ENCODE assay signal across 24 cellular contexts in the genomic region with DNA sequence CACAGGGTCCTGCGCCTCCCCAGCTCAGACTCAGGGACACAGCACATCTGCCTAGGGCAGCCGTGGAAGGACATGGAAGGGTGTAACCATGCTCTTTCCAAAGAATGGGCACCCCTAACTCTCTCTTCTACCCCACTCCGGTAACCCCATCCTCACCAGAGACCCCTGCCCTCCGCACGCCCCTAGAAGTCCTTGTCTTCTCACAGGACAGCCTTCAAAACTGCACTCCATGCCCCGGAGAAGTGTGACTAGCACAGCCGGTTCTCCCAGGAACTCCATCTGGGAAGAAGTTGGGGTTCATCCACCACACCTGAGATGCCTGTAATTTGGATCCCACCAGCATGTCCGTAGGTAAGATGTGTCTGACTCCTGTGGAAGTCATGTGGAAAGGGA. TPM values are rescaled to one million over a fixed set of nuclear protein-coding genes. Genes with fewer than 3 reads are reported as not detected.
DNase-seq lines count a peak whose midpoint lies in the region; ATAC-seq, FAIRE-seq and TF ChIP-seq lines count a peak whose summit lies in the region.
"Had no signal": no experiment of that assay in that cellular context is flagged by ENCODE, and none has a peak within 500 bp of the region (broad histone marks: within the 10 kb centered on the region; RNA-seq: fewer than 3 reads in every experiment).

No MANE protein-coding gene starts in this region.

- H3K9me1 ChIP-seq in IMR-90 (ENCODE audit: insufficient read depth, low read length) (peaks cover 8% of the 10 kb centered on the region), K562 (ENCODE audit: control insufficient read depth, insufficient read depth, low read length) (no peaks in the 10 kb centered on the region)

- peak overlapping the region; percentile 44 for H3K4me3 Mint-ChIP-seq in nephron progenitor cell

- TF ChIP-seq CTCF in IMR-90 (conservative IDR thresholded peaks at IDR 0.05; ENCODE audit: low read depth, low read length) = no peak
- TF ChIP-seq CTCF in K562 (IDR thresholded peaks at IDR 0.05 in 2 of 3, conservative IDR thresholded peaks at IDR 0.05 in 1 of 3; ENCODE audit: insufficient read depth in 2 of 3, low read depth in 1 of 3, low read length in 3 of 3) = no peak
- no peak for TF ChIP-seq CTCF in nephron progenitor cell (IDR thresholded peaks at IDR 0.05)
- TF ChIP-seq CTCF in D721Med (IDR thresholded peaks at IDR 0.05; ENCODE audit: insufficient read depth, missing control alignments) = no peak

- peaks cover 10 to 42% (median 19%) of the 10 kb centered on the region in 10 experiments; a peak in 19 of 20 replicates for H3K4me1 ChIP-seq in BLaER1 treated with 17β-estradiol and CSF1 and Interleukin-3, amounts not matched to agents 10 nM and 100 nM
- H3K4me1 ChIP-seq in IMR-90 (ENCODE audit: control insufficient read depth, insufficient read depth, low read length) (peaks cover 8% of the 10 kb centered on the region), K562 (replicated peaks in 1 of 2; ENCODE audit: control insufficient read depth in 2 of 2, insufficient read depth in 2 of 2, low read length in 2 of 2) (peaks cover 0 to 3% of the 10 kb centered on the region in 2 experiments; a peak in 1 of 5 replicates)
- H3K4me1 ChIP-seq: breast epithelium had no signal

- H3K79me2 ChIP-seq in K562 (ENCODE audit: control insufficient read depth, insufficient read depth, low read length) = no peaks in the 10 kb centered on the region

- peak overlapping the region in 4 of 11 experiments; percentile 2 to 80 (median 68); a peak in 5 of 22 replicates for H3K27ac ChIP-seq in BLaER1 treated with 17β-estradiol and CSF1 and Interleukin-3, amounts not matched to agents 10 nM and 100 nM
- no peak overlapping the region for H3K27ac ChIP-seq in IMR-90 (ENCODE audit: insufficient read depth, low read length)
- no peak overlapping the region for H3K27ac ChIP-seq in K562 (ENCODE audit: extremely low read depth, low read depth, low read length)
- H3K27ac ChIP-seq: breast epithelium, PC-9, thoracic aorta had no signal

- no peak for TF ChIP-seq EP300 in K562 (IDR thresholded peaks at IDR 0.05; ENCODE audit: low read length)

- H3K9me3 ChIP-seq in BLaER1 treated with 17β-estradiol and CSF1 and Interleukin-3, amounts not matched to agents 10 nM and 100 nM (replicated peaks in 1 of 11) = no peaks in the 10 kb centered on the region
- H3K9me3 ChIP-seq in IMR-90 (ENCODE audit: control insufficient read depth, insufficient read depth, low read length) = no peaks in the 10 kb centered on the region
- no peaks in the 10 kb centered on the region for H3K9me3 ChIP-seq in K562 (replicated peaks; ENCODE audit: control insufficient read depth, insufficient read depth, low read depth, low read length)
- H3K9me3 ChIP-seq: adrenal gland, breast epithelium, heart right ventricle, left ventricle myocardium inferior, thoracic aorta had no signal

- no peaks in the 10 kb centered on the region for H4K20me1 ChIP-seq in BLaER1 treated with 17β-estradiol and CSF1 and Interleukin-3, amounts not matched to agents 10 nM and 100 nM
- H4K20me1 ChIP-seq in IMR-90 (ENCODE audit: insufficient read depth, low read length) = no peaks in the 10 kb centered on the region
- no peaks in the 10 kb centered on the region for H4K20me1 ChIP-seq in K562 (replicated peaks; ENCODE audit: control insufficient read depth, insufficient read depth, low read length)

- no peak for TF ChIP-seq POLR2A in IMR-90 (IDR thresholded peaks at IDR 0.05; ENCODE audit: low read depth, low read length)
- TF ChIP-seq POLR2A in K562 (conservative IDR thresholded peaks at IDR 0.05) = no peak

- in situ Hi-C loops in IMR-90 (cut with MboI; ENCODE audit: low sequenced_read_pairs) (loop anchor here (5.0 kb wide), 1 partner anchor 416 kb away; no protein-coding TSS in a partner anchor), K562 (cut with MboI) (loop anchor here (5.0 kb wide), 1 partner anchor 416 kb away; no protein-coding TSS in a partner anchor)

- H3K18ac ChIP-seq in IMR-90 (ENCODE audit: low read depth, low read length) = peak overlapping the region; percentile 1; the same call in 1 of the 2 replicates

- H3K4me3 ChIP-seq in BLaER1 treated with 17β-estradiol and CSF1 and Interleukin-3, amounts not matched to agents 10 nM and 100 nM = no peak overlapping the region
- H3K4me3 ChIP-seq in IMR-90 (ENCODE audit: insufficient read depth, low read depth, low read length) (no peak overlapping the region), K562 (no peak overlapping the region)
- H3K4me3 ChIP-seq: adrenal gland, left ventricle myocardium inferior, PC-9 had no signal

- peak overlapping the region in 1 of 11 experiments; percentile 71; a peak in 1 of 22 replicates for H3K9ac ChIP-seq in BLaER1 treated with 17β-estradiol and CSF1 and Interleukin-3, amounts not matched to agents 10 nM and 100 nM
- no peak overlapping the region for H3K9ac ChIP-seq in IMR-90 (ENCODE audit: low read depth, low read length)
- peak overlapping the region in 1 of 2 experiments; percentile 64; a peak in 1 of 4 replicates for H3K9ac ChIP-seq in K562 (ENCODE audit: insufficient read depth in 1 of 2, low read depth in 2 of 2, low read length in 2 of 2)

- H3K27ac Mint-ChIP-seq in nephron progenitor cell = no peak overlapping the region

- H2AFZ ChIP-seq in IMR-90 (replicated peaks; ENCODE audit: low read length, poor library complexity) = peak overlapping the region; percentile 87
- peak overlapping the region; percentile 96; the same call in 1 of the 2 replicates for H2AFZ ChIP-seq in K562 (ENCODE audit: low read depth, low read length)
- H2AFZ ChIP-seq: PC-9 had no signal

- H3K23ac ChIP-seq in IMR-90 (ENCODE audit: low read depth, low read length) = no peak overlapping the region

- H3K79me1 ChIP-seq in IMR-90 (ENCODE audit: low read depth in 1 of 2, low read length in 2 of 2) = no peaks in the 10 kb centered on the region

- H3K27me3 Mint-ChIP-seq in nephron progenitor cell (ENCODE audit: low read depth, poor library complexity) = peaks cover 14% of the 10 kb centered on the region

- BruUV-seq in IMR-90 (replicated peaks; lab: Mats Ljungman, UMichigan) = no TSS peak
- BruUV-seq in K562 (replicated peaks; lab: Mats Ljungman, UMichigan) = no TSS peak

- CTCF ChIA-PET in IMR-90 (lab: Yijun Ruan, JAX) (interaction anchor here (0.9 to 2.5 kb wide), 4 partner anchors 10 to 411 kb away, joined by 3 to 10 read pairs (median 5); no protein-coding TSS in a partner anchor), K562 (lab: Yijun Ruan, JAX; ENCODE audit: low intra/inter-chr PET ratio) (interaction anchor here (0.8 to 1.8 kb wide), 4 partner anchors 58 to 411 kb away, joined by 3 to 10 read pairs (median 7); no protein-coding TSS in a partner anchor)

- intact Hi-C loops in IMR-90 (cut with micrococcal nuclease) = no loop called here
- intact Hi-C loops in K562 (cut with micrococcal nuclease) = loop anchor here (2.0 kb wide), 2 partner anchors 58 to 92 kb away; no protein-coding TSS in a partner anchor

- ATAC-seq in IMR-90 (ENCODE audit: low read depth) (no peak), K562 (no peak), GM21390 (IDR thresholded peaks at IDR 0.05; ENCODE audit: unreplicated experiment) (no peak), GM18868 (IDR thresholded peaks at IDR 0.05; ENCODE audit: unreplicated experiment) (no peak), GM19351 (IDR thresholded peaks at IDR 0.05; ENCODE audit: unreplicated experiment) (no peak)

- dilution Hi-C loops in IMR-90 (cut with HindIII; ENCODE audit: low sequenced_read_pairs, unreplicated experiment) = no loop called here

- H4K91ac ChIP-seq in IMR-90 (ENCODE audit: insufficient read depth, low read depth, low read length) = no peak overlapping the region

- peak overlapping the region; percentile 95 to 97; a peak in 3 of 4 replicates for H4K8ac ChIP-seq in IMR-90 (ENCODE audit: low read depth in 2 of 2, low read length in 2 of 2)

- peak overlapping the region; percentile 65 for H4K5ac ChIP-seq in IMR-90 (ENCODE audit: low read depth, low read length)

- peak overlapping the region in 8 of 11 experiments; percentile 27 to 75 (median 54); a peak in 10 of 22 replicates for H3K4me2 ChIP-seq in BLaER1 treated with 17β-estradiol and CSF1 and Interleukin-3, amounts not matched to agents 10 nM and 100 nM
- H3K4me2 ChIP-seq in IMR-90 (ENCODE audit: low read depth, low read length) (no peak overlapping the region), K562 (ENCODE audit: insufficient read depth, low read length) (peak overlapping the region; percentile 67; the same call in 1 of the 2 replicates)
- H3K4me2 ChIP-seq: PC-9 had no signal

- H2AK9ac ChIP-seq in IMR-90 (replicated peaks; ENCODE audit: low read depth, low read length, poor library complexity) = peak overlapping the region; percentile 66

- H3K36me3 ChIP-seq in BLaER1 treated with 17β-estradiol and CSF1 and Interleukin-3, amounts not matched to agents 10 nM and 100 nM = no peaks in the 10 kb centered on the region
- H3K36me3 ChIP-seq in IMR-90 (ENCODE audit: control insufficient read depth, insufficient read depth, low read length) (no peaks in the 10 kb centered on the region), K562 (ENCODE audit: control insufficient read depth, insufficient read depth, low read length) (no peaks in the 10 kb centered on the region)
- H3K36me3 ChIP-seq: adrenal gland, breast epithelium, heart right ventricle, left ventricle myocardium inferior, thoracic aorta, WERI-Rb-1 had no signal

- H2BK15ac ChIP-seq in IMR-90 (ENCODE audit: low read depth, low read length) = peak overlapping the region; percentile 57; the same call in 1 of the 3 replicates

- H2BK120ac ChIP-seq in IMR-90 (ENCODE audit: low read depth, low read length) = peak overlapping the region; percentile 78

- no peak overlapping the region for H2BK5ac ChIP-seq in IMR-90 (ENCODE audit: low read depth, low read length, poor library complexity, severe bottlenecking)

- H3K4me1 Mint-ChIP-seq in nephron progenitor cell = peaks cover 38% of the 10 kb centered on the region

- H3K14ac ChIP-seq in IMR-90 (replicated peaks; ENCODE audit: low read depth, low read length) = peak overlapping the region; percentile 68

- no peaks in the 10 kb centered on the region for H3K9me3 Mint-ChIP-seq in nephron progenitor cell

- peak overlapping the region; percentile 79 for H3K4ac ChIP-seq in IMR-90 (ENCODE audit: low read depth, low read length)

- no peaks in the 10 kb centered on the region for H3K27me3 ChIP-seq in BLaER1 treated with 17β-estradiol and CSF1 and Interleukin-3, amounts not matched to agents 10 nM and 100 nM
- H3K27me3 ChIP-seq in IMR-90 (ENCODE audit: control insufficient read depth, insufficient read depth, low read length) (0 out of 2 replicates have a peak, but pooled peaks cover 3% of the 10 kb centered on the region), K562 (ENCODE audit: control insufficient read depth in 2 of 2, insufficient read depth in 2 of 2, low read length in 2 of 2) (peaks cover 0 to 22% of the 10 kb centered on the region in 2 experiments; a peak in 4 of 5 replicates)
- H3K27me3 ChIP-seq: adrenal gland, breast epithelium, heart right ventricle had no signal

- H2BK20ac ChIP-seq in IMR-90 (ENCODE audit: low read depth, low read length) = peak overlapping the region; percentile 87; the same call in 1 of the 2 replicates

- FAIRE-seq in K562 (lab: Jason Lieb, UNC) (no peak), D721Med (lab: Jason Lieb, UNC) (no peak)

- TF ChIP-seq RAD21 in IMR-90 (IDR thresholded peaks at IDR 0.05; ENCODE audit: low read length) (no peak), K562 (CRISPR knock-in tag; conservative IDR thresholded peaks at IDR 0.05 in 1 of 2, IDR thresholded peaks at IDR 0.05 in 1 of 2) (no peak)

- no peak overlapping the region for H3K56ac ChIP-seq in IMR-90 (ENCODE audit: extremely low read depth, insufficient read depth, low read length)

- POLR2A ChIA-PET in IMR-90 (lab: Charles Lee; ENCODE audit: unreplicated experiment) = no interaction called here
- POLR2A ChIA-PET in K562 (lab: Yijun Ruan, JAX) = no interaction called here

- DNase-seq in IMR-90 = no peak
- DNase-seq in K562 (ENCODE audit: extremely low read depth in 1 of 4, low spot score in 3 of 4) = no peak
- no peak for DNase-seq in nephron progenitor cell
- no peak for DNase-seq in D721Med (ENCODE audit: insufficient read length, low spot score)
- DNase-seq: activated gamma-delta T cell, cortex of kidney, GF-D8 had no signal

- H3K36me3 Mint-ChIP-seq in nephron progenitor cell (ENCODE audit: low read depth) = no peaks in the 10 kb centered on the region

- H2AK5ac ChIP-seq in IMR-90 (ENCODE audit: low read depth, low read length) = 0 out of 2 replicates have a peak overlapping the region, but pooled peaks have one; percentile 94

- no CpG with 5 or more reads among the region's 8 CpGs for WGBS in IMR-90 (ENCODE audit: extremely low coverage in 2 of 2, insufficient read length in 1 of 2), 2 experiments
- 15% methylated on average over 8 of the region's 8 CpGs for WGBS in K562 (ENCODE audit: insufficient coverage, low coverage, missing lambda C conversion rate)

RNA-seq across cellular contexts. Expression of a gene that starts 25.0 kb away (rescaled TPM):
- not detected in 2 replicates for total RNA-seq in IMR-90 (2012; rRNA removed)
- polyA plus RNA-seq in IMR-90 (2012; rRNA removed) = 0.06 TPM in 1 of 2 replicates, not detected in the other
- polyA plus RNA-seq in IMR-90 (2012; cell fraction: cytosol; rRNA removed) = 0.02 TPM in 1 of 2 replicates, not detected in the other
- 0.07 TPM in 1 of 2 replicates, not detected in the other for polyA plus RNA-seq in IMR-90 (2012; cell fraction: nucleus; rRNA removed; ENCODE audit: low replicate concordance)
- total RNA-seq in K562 (2011; cell fraction: chromatin; rRNA removed; ENCODE audit: low replicate concordance) = not detected in 2 replicates
- not detected in 2 replicates for total RNA-seq in K562 (2011; cell fraction: nucleolus; rRNA removed)
- total RNA-seq in K562 (2011; cell fraction: nucleoplasm; rRNA removed) = not detected in 2 replicates
- not detected in 2 replicates for total RNA-seq in K562 (2014; rRNA removed)
- not detected in 2 replicates for total RNA-seq in K562 (2014; rRNA removed; fragmentation: Illumina TruSeq; extraction: Trizol)
- total RNA-seq in K562 (2015; rRNA removed; fragmentation: Illumina TruSeq; extraction: Trizol) = not detected in 2 replicates
- total RNA-seq in K562 (2021) = not detected in 2 replicates
- not detected in 2 replicates for polyA plus RNA-seq in K562 (2011; rRNA removed)
- polyA plus RNA-seq in K562 (2011; cell fraction: cytosol; rRNA removed) = not detected in 2 replicates
- not detected in 2 replicates for polyA plus RNA-seq in K562 (2011; cell fraction: nucleus; rRNA removed)
- not detected in 2 replicates for polyA plus RNA-seq in K562 (2012)
- polyA plus RNA-seq in K562 (2014; fragmentation: Illumina TruSeq; extraction: Trizol) = not detected in 2 replicates
- not detected for polyA plus RNA-seq in K562 (2014; fragmentation: Nextera tagmentation; extraction: Ambion mirVana)
- not detected in 2 replicates for polyA plus RNA-seq in K562 (2014; rRNA removed)
- not detected in 2 replicates for polyA minus RNA-seq in K562 (2011; rRNA and poly(A)+ RNA removed)
- not detected in 2 replicates for polyA minus RNA-seq in K562 (2011; cell fraction: cytosol; rRNA and poly(A)+ RNA removed)
- polyA minus RNA-seq in K562 (2011; cell fraction: nucleus; rRNA and poly(A)+ RNA removed) = not detected in 2 replicates
- total RNA-seq: H4, occipital lobe had no signal

RNA-seq across cellular contexts. Expression of a gene that starts 29.0 kb away (rescaled TPM):
- total RNA-seq in IMR-90 (2012; rRNA removed) (under 0.01 TPM in 1 of 2 replicates, not detected in the other), K562 (2014; rRNA removed) (not detected in 2 replicates), K562 (2014; rRNA removed; fragmentation: Illumina TruSeq; extraction: Trizol) (not detected in 2 replicates), K562 (2015; rRNA removed; fragmentation: Illumina TruSeq; extraction: Trizol) (not detected in 2 replicates), K562 (2021) (not detected in 2 replicates)
- polyA plus RNA-seq in IMR-90 (2012; rRNA removed) (0.37 and 0.44 TPM in 2 replicates), K562 (2011; rRNA removed) (not detected in 2 replicates), K562 (2014; fragmentation: Illumina TruSeq; extraction: Trizol) (not detected in 2 replicates), K562 (2014; fragmentation: Nextera tagmentation; extraction: Ambion mirVana) (not detected), K562 (2014; rRNA removed) (not detected in 2 replicates)
- polyA plus RNA-seq in IMR-90 (2012; cell fraction: cytosol; rRNA removed) = 0.67 TPM in 1 of 2 replicates, not detected in the other
- polyA plus RNA-seq in IMR-90 (2012; cell fraction: nucleus; rRNA removed; ENCODE audit: low replicate concordance) = 0.45 and 1.5 TPM in 2 replicates
- total RNA-seq in K562 (2011; cell fraction: chromatin; rRNA removed; ENCODE audit: low replicate concordance) = not detected in 2 replicates
- total RNA-seq in K562 (2011; cell fraction: nucleolus; rRNA removed) = not detected in 2 replicates
- total RNA-seq in K562 (2011; cell fraction: nucleoplasm; rRNA removed) = not detected in 2 replicates
- not detected in 2 replicates for polyA plus RNA-seq in K562 (2011; cell fraction: cytosol; rRNA removed)
- polyA plus RNA-seq in K562 (2011; cell fraction: nucleus; rRNA removed) = not detected in 2 replicates
- polyA plus RNA-seq in K562 (2012) = not detected in 2 replicates
- polyA minus RNA-seq in K562 (2011; rRNA and poly(A)+ RNA removed) = not detected in 2 replicates
- polyA minus RNA-seq in K562 (2011; cell fraction: cytosol; rRNA and poly(A)+ RNA removed) = not detected in 2 replicates
- polyA minus RNA-seq in K562 (2011; cell fraction: nucleus; rRNA and poly(A)+ RNA removed) = not detected in 2 replicates
- total RNA-seq: fibroblast of villous mesenchyme; HT-29; occipital lobe; SK-MEL-5; T-helper 2 cell treated with Interferon-gamma antibody and Interleukin-4, amounts not matched to agents 100 ng/mL and 5 ng/mL, for 36 hours had no signal
